In the genomic region with DNA sequence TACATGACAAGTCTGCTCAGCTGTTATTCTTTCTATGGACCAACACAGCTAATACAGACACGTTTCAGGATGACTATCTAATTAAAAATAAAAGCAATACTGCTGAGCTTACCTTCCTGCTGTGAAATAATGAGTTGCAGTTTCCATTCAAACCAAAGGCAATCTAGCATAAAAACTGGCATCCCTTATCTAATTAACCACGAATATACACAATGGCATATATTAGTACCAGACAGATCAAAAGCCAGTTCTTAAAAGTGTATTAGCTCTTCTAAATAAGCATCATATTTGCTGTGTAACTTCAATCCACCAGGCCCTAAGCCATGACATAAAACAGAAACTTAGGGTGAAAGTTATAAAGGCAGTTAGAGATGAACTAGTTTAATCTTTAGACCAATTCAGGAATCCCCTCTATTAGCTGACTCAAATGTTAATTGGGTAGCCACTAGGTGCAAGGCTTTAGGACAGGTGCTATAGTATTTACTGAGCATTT, we compare ENCODE assay signal across 37 cellular contexts. TPM values are rescaled to one million over a fixed set of nuclear protein-coding genes. Genes with fewer than 3 reads are reported as not detected.
DNase-seq lines count a peak whose midpoint lies in the region; ATAC-seq, FAIRE-seq and TF ChIP-seq lines count a peak whose summit lies in the region.
"Had no signal": no experiment of that assay in that cellular context is flagged by ENCODE, and none has a peak within 500 bp of the region (broad histone marks: within the 10 kb centered on the region; RNA-seq: fewer than 3 reads in every experiment).

No MANE protein-coding gene starts in this region.

- no peak overlapping the region for H2BK15ac ChIP-seq in neuronal stem cell (ENCODE audit: low read length)

- TF ChIP-seq POLR2A in GM12892 (IDR thresholded peaks at IDR 0.05; ENCODE audit: low read depth, low read length), result no peak

- TF ChIP-seq CTCF in activated B cell treated with CpG ODN at 0.5 μM for 24 hours (IDR thresholded peaks at IDR 0.05), result no peak
- TF ChIP-seq CTCF in colonic mucosa (IDR thresholded peaks at IDR 0.05), result no peak

- no peak overlapping the region for H4K91ac ChIP-seq in neuronal stem cell (ENCODE audit: low read depth, low read length, poor library complexity)

- no peak overlapping the region for H3K4me3 Mint-ChIP-seq in activated B cell treated with CpG ODN at 0.5 μM for 24 hours
- H3K4me3 Mint-ChIP-seq: activated CD4-positive, alpha-beta memory T cell treated with anti-CD3 and anti-CD28 coated beads, Interleukin-2, amount 10 ng/mL, durations not matched to agents 7 days and 5 days; activated T-helper 1 cell treated with anti-CD3 and anti-CD28 coated beads, Interleukin-12 subunit alpha, Interleukin-12 subunit beta, Interleukin-2, Interleukin-4 antibody, amounts not matched to agents 30 ng/mL and 10 ng/mL and 1 ng/mL, durations not matched to agents 14 hours and 24 hours and 36 hours; CD4-positive, alpha-beta T cell; central memory CD8-positive, alpha-beta T cell; dendritic cell treated with granulocyte-macrophage colony-stimulating factor and Interleukin-4, amounts not matched to agents 40 ng/mL and 50 ng/mL, for 4 days; HFFc6; neural crest cell had no signal

- H3K4me2 ChIP-seq in neuronal stem cell (ENCODE audit: insufficient read depth, low read length, poor library complexity, severe bottlenecking), result no peak overlapping the region
- H3K4me2 ChIP-seq: PC-9, SK-N-SH had no signal

- no peak overlapping the region for H2BK5ac ChIP-seq in neuronal stem cell (ENCODE audit: low read length)

- no peak overlapping the region for H2AK5ac ChIP-seq in neuronal stem cell (ENCODE audit: low read depth, low read length)

- H3K23ac ChIP-seq in neuronal stem cell (ENCODE audit: low read depth, low read length, poor library complexity), result no peak overlapping the region

- no peak overlapping the region for H4K8ac ChIP-seq in neuronal stem cell (ENCODE audit: low read depth, low read length)

- intact Hi-C loops in activated B cell treated with CpG ODN at 0.5 μM for 24 hours (cut with micrococcal nuclease), result no loop called here
- intact Hi-C loops in colonic mucosa (cut with DNase I), result no loop called here

- no peak overlapping the region for H3K4me3 ChIP-seq in colonic mucosa
- no peak overlapping the region for H3K4me3 ChIP-seq in neuronal stem cell (ENCODE audit: low read length in 2 of 2)
- H3K4me3 ChIP-seq: body of pancreas, pancreas, PC-9, skin epidermis, stomach, thyroid gland, vagina had no signal

- H3K9me3 ChIP-seq in colonic mucosa, result no peaks in the 10 kb centered on the region
- no peaks in the 10 kb centered on the region for H3K9me3 ChIP-seq in neuronal stem cell (replicated peaks in 1 of 2; ENCODE audit: control insufficient read depth in 2 of 2, insufficient read depth in 1 of 2, low read depth in 1 of 2, low read length in 2 of 2)
- H3K9me3 ChIP-seq: body of pancreas, pancreas, SK-N-SH, stomach, thyroid gland, vagina had no signal

- DNase-seq in GM12892 (ENCODE audit: insufficient read length) (no peak), activated B cell treated with CpG ODN at 0.5 μM for 24 hours (no peak), NCI-H1105 (lab: John Stamatoyannopoulos, UW) (no peak), colonic mucosa (no peak), neuronal stem cell (ENCODE audit: low spot score) (no peak), NCI-H187 treated with DMSO at 0.1 percent for 48 hours (lab: John Stamatoyannopoulos, UW) (no peak)
- DNase-seq: activated CD4-positive, alpha-beta memory T cell treated with anti-CD3 and anti-CD28 coated beads, Interleukin-2, amount 10 ng/mL, durations not matched to agents 7 days and 5 days; activated CD8-positive, alpha-beta memory T cell treated with anti-CD3 and anti-CD28 coated beads, Interleukin-2, amount 50 U/mL, for 4 hours; activated naive CD4-positive, alpha-beta T cell treated with anti-CD3 and anti-CD28 coated beads, Interleukin-2, amount 50 U/mL, for 16 hours; body of pancreas; CD4-positive, alpha-beta T cell; erythroblast; glutamatergic neuron; GOT3; HFFc6; IMR-90; left colon; mammary epithelial cell; NCI-H1048; NCI-H2029; NCI-H524 treated with DMSO at 0.1 percent for 48 hours; NK-92 treated with Interleukin-12 subunit alpha and Interleukin-12 subunit beta, amount 100 ng/mL, for 24 hours; pancreas; PC-9; SK-N-SH; stomach; thyroid gland had no signal

- POLR2A ChIA-PET in activated B cell treated with CpG ODN at 0.5 μM for 24 hours (lab: Charles Lee), result interaction anchor here (0.6 to 1.3 kb wide), 5 partner anchors 10 to 77 kb away, joined by 3 to 6 read pairs (median 3); partner anchors contain the start of gene TESK2

- H3K27me3 Mint-ChIP-seq in activated B cell treated with CpG ODN at 0.5 μM for 24 hours, result no peaks in the 10 kb centered on the region
- H3K27me3 Mint-ChIP-seq: activated CD4-positive, alpha-beta memory T cell treated with anti-CD3 and anti-CD28 coated beads, Interleukin-2, amount 10 ng/mL, durations not matched to agents 7 days and 5 days; CD4-positive, alpha-beta T cell; central memory CD8-positive, alpha-beta T cell; dendritic cell treated with granulocyte-macrophage colony-stimulating factor and Interleukin-4, amounts not matched to agents 40 ng/mL and 50 ng/mL, for 4 days had no signal

- no peak overlapping the region for H2BK120ac ChIP-seq in neuronal stem cell (ENCODE audit: low read depth, low read length)

- peak; percentile 82 for FAIRE-seq in GM12892 (lab: Jason Lieb, UNC)
- FAIRE-seq: D721Med, pancreas, TTC549 had no signal

- no peak overlapping the region for H3K14ac ChIP-seq in neuronal stem cell (ENCODE audit: low read length)

- no peak overlapping the region for H3K18ac ChIP-seq in neuronal stem cell (ENCODE audit: low read length)

- peaks cover 50% of the 10 kb centered on the region for H3K4me1 Mint-ChIP-seq in activated B cell treated with CpG ODN at 0.5 μM for 24 hours
- H3K4me1 Mint-ChIP-seq: central memory CD8-positive, alpha-beta T cell; neural crest cell had no signal

- H3K36me3 ChIP-seq in colonic mucosa, result no peaks in the 10 kb centered on the region
- H3K36me3 ChIP-seq in neuronal stem cell (replicated peaks in 1 of 2; ENCODE audit: control insufficient read depth in 2 of 2, insufficient read depth in 2 of 2, low read length in 2 of 2), result no peaks in the 10 kb centered on the region
- H3K36me3 ChIP-seq: pancreas, stomach, thyroid gland, vagina had no signal

- no peaks in the 10 kb centered on the region for H3K36me3 Mint-ChIP-seq in activated B cell treated with CpG ODN at 0.5 μM for 24 hours (ENCODE audit: low read depth)

- H3K4ac ChIP-seq in neuronal stem cell (ENCODE audit: low read length), result no peak overlapping the region

- WGBS in neuronal stem cell (ENCODE audit: extremely low coverage in 2 of 2, insufficient read length in 2 of 2, insufficient replicate concordance in 1 of 2), 2 donors, result no CpG with 5 or more reads among the region's 2 CpGs

- no peak overlapping the region for H3K27ac ChIP-seq in colonic mucosa
- H3K27ac ChIP-seq in neuronal stem cell (replicated peaks; ENCODE audit: low read length), result no peak overlapping the region
- H3K27ac ChIP-seq: body of pancreas, pancreas, PC-9, skin epidermis, stomach, thyroid gland, vagina had no signal

- no peaks in the 10 kb centered on the region for H3K9me3 Mint-ChIP-seq in activated B cell treated with CpG ODN at 0.5 μM for 24 hours
- H3K9me3 Mint-ChIP-seq: activated CD4-positive, alpha-beta memory T cell treated with anti-CD3 and anti-CD28 coated beads, Interleukin-2, amount 10 ng/mL, durations not matched to agents 7 days and 5 days; activated T-helper 1 cell treated with anti-CD3 and anti-CD28 coated beads, Interleukin-12 subunit alpha, Interleukin-12 subunit beta, Interleukin-2, Interleukin-4 antibody, amounts not matched to agents 30 ng/mL and 10 ng/mL and 1 ng/mL, durations not matched to agents 14 hours and 24 hours and 36 hours; CD4-positive, alpha-beta T cell; central memory CD8-positive, alpha-beta T cell; dendritic cell treated with granulocyte-macrophage colony-stimulating factor and Interleukin-4, amounts not matched to agents 40 ng/mL and 50 ng/mL, for 4 days; HFFc6; neural crest cell had no signal

- no peak overlapping the region for H2BK12ac ChIP-seq in neuronal stem cell (ENCODE audit: low read length)

- H3K27me3 ChIP-seq in colonic mucosa (no peaks in the 10 kb centered on the region), neuronal stem cell (ENCODE audit: control insufficient read depth in 3 of 3, insufficient read depth in 3 of 3, low read depth in 1 of 3, low read length in 3 of 3) (peaks cover 0 to 3% (median 0%) of the 10 kb centered on the region in 3 experiments)
- H3K27me3 ChIP-seq: body of pancreas, pancreas, stomach, thyroid gland, vagina had no signal

- H3K4me1 ChIP-seq in colonic mucosa, result no peaks in the 10 kb centered on the region
- no peaks in the 10 kb centered on the region for H3K4me1 ChIP-seq in neuronal stem cell (ENCODE audit: control insufficient read depth in 2 of 2, insufficient read depth in 1 of 2, low read depth in 1 of 2, low read length in 2 of 2)
- H3K4me1 ChIP-seq: body of pancreas, pancreas, stomach, thyroid gland, vagina had no signal

- ATAC-seq in GM19468 (IDR thresholded peaks at IDR 0.05; ENCODE audit: extremely low read depth, unreplicated experiment), result peak; percentile 13
- ATAC-seq in HG03354 (IDR thresholded peaks at IDR 0.05; ENCODE audit: poor library complexity, severe bottlenecking, unreplicated experiment), result peak; percentile 45
- peak; percentile 19 for ATAC-seq in activated B cell treated with CpG ODN at 0.5 μM for 24 hours (ENCODE audit: low read depth)
- ATAC-seq: body of pancreas, left colon, pancreas had no signal

- H3K79me1 ChIP-seq in neuronal stem cell (ENCODE audit: low read depth, low read length), result no peaks in the 10 kb centered on the region

- no peak overlapping the region for H2AFZ ChIP-seq in neuronal stem cell (ENCODE audit: low read length)
- H2AFZ ChIP-seq: PC-9 had no signal

- CTCF ChIA-PET in activated B cell treated with CpG ODN at 0.5 μM for 24 hours (lab: Charles Lee), result interaction anchor here (1.4 kb wide), 1 partner anchor 23 kb away, joined by 4 read pairs; no protein-coding TSS in a partner anchor

- H3K27ac Mint-ChIP-seq in activated B cell treated with CpG ODN at 0.5 μM for 24 hours, result no peak overlapping the region
- H3K27ac Mint-ChIP-seq: activated CD4-positive, alpha-beta memory T cell treated with anti-CD3 and anti-CD28 coated beads, Interleukin-2, amount 10 ng/mL, durations not matched to agents 7 days and 5 days; activated T-helper 1 cell treated with anti-CD3 and anti-CD28 coated beads, Interleukin-12 subunit alpha, Interleukin-12 subunit beta, Interleukin-2, Interleukin-4 antibody, amounts not matched to agents 30 ng/mL and 10 ng/mL and 1 ng/mL, durations not matched to agents 14 hours and 24 hours and 36 hours; CD4-positive, alpha-beta T cell; dendritic cell treated with granulocyte-macrophage colony-stimulating factor and Interleukin-4, amounts not matched to agents 40 ng/mL and 50 ng/mL, for 4 days; HFFc6 had no signal

- no peak overlapping the region for H3K9ac ChIP-seq in colonic mucosa (ENCODE audit: low read depth in 2 of 2, low read length in 2 of 2)
- no peak overlapping the region for H3K9ac ChIP-seq in neuronal stem cell (ENCODE audit: low read depth, low read length, poor library complexity)
- H3K9ac ChIP-seq: SK-N-SH had no signal

RNA-seq across cellular contexts. Expression of gene TESK2, which starts 20.6 kb away (rescaled TPM):
- polyA plus RNA-seq in GM12892 (2012; ENCODE audit: missing spikeins), result 9.4 TPM
- 11.7 and 12.2 TPM in 2 replicates for total RNA-seq in activated B cell treated with CpG ODN at 0.5 μM for 24 hours
- total RNA-seq in colonic mucosa, result 10 to 100 TPM; 11.3 to 15.3 TPM
- polyA plus RNA-seq in neuronal stem cell (2013, experiment 1 of 2), result 6.2 TPM
- 5.9 TPM for polyA plus RNA-seq in neuronal stem cell (2013, experiment 2 of 2)

RNA-seq across cellular contexts. Expression of gene CCDC163, which starts 29.5 kb away (rescaled TPM):
- 4.4 TPM for polyA plus RNA-seq in GM12892 (2012; ENCODE audit: missing spikeins)
- total RNA-seq in activated B cell treated with CpG ODN at 0.5 μM for 24 hours (1.1 TPM in 2 replicates), colonic mucosa (1 to 10 TPM in 1 of 2 donors, under 1 TPM in 1; 0.96 to 2.2 TPM)
- 3.6 TPM for polyA plus RNA-seq in neuronal stem cell (2013, experiment 1 of 2)
- 3.8 TPM for polyA plus RNA-seq in neuronal stem cell (2013, experiment 2 of 2)
- total RNA-seq: vagina had no signal

RNA-seq across cellular contexts. Expression of gene MMACHC, which starts 29.7 kb away (rescaled TPM):
- polyA plus RNA-seq in GM12892 (2012; ENCODE audit: missing spikeins), result 3.6 TPM
- total RNA-seq in activated B cell treated with CpG ODN at 0.5 μM for 24 hours, result 3.6 and 5.1 TPM in 2 replicates
- total RNA-seq in colonic mucosa, result 10 to 100 TPM in 1 of 2 donors, 1 to 10 TPM in 1; 5.9 to 23.6 TPM
- 7.8 TPM for polyA plus RNA-seq in neuronal stem cell (2013, experiment 1 of 2)
- 7.1 TPM for polyA plus RNA-seq in neuronal stem cell (2013, experiment 2 of 2)

RNA-seq across cellular contexts. Expression of gene PRDX1, which starts 51.3 kb away (rescaled TPM):
- 985 TPM for polyA plus RNA-seq in GM12892 (2012; ENCODE audit: missing spikeins)
- total RNA-seq in activated B cell treated with CpG ODN at 0.5 μM for 24 hours (351 and 413 TPM in 2 replicates), colonic mucosa (100 to 1,000 TPM; 325 to 508 TPM)
- polyA plus RNA-seq in neuronal stem cell (2013, experiment 1 of 2), result 459 TPM
- polyA plus RNA-seq in neuronal stem cell (2013, experiment 2 of 2), result 467 TPM
